Comparison of ENCODE assay signal across 23 cellular contexts in genomic region chr19:58118979-58119733, GRCh38. TPM values are rescaled to one million over a fixed set of nuclear protein-coding genes. Genes with fewer than 3 reads are reported as not detected.
DNase-seq lines count a peak whose midpoint lies in the region; ATAC-seq and TF ChIP-seq lines count a peak whose summit lies in the region.
"Had no signal": no experiment of that assay in that cellular context is flagged by ENCODE, and none has a peak within 500 bp of the region (broad histone marks: within the 10 kb centered on the region; RNA-seq: fewer than 3 reads in every experiment).

No MANE protein-coding gene starts in this region.

- peaks cover 5% of the 10 kb centered on the region for H3K36me3 ChIP-seq in NT2/D1 (ENCODE audit: insufficient read depth, insufficient read length, low read length)
- H3K36me3 ChIP-seq in muscle layer of duodenum (ENCODE audit: control insufficient read depth in 1 of 2, insufficient read depth in 2 of 2, low read length in 2 of 2), result peaks cover 0 to 13% of the 10 kb centered on the region in 2 donors
- H3K36me3 ChIP-seq: BLaER1 treated with 17β-estradiol and CSF1 and Interleukin-3, amounts not matched to agents 10 nM and 100 nM; HAP-1 had no signal

- H3K27ac Mint-ChIP-seq in T-helper 17 cell, result no peak overlapping the region
- H3K27ac Mint-ChIP-seq: GM23338 had no signal

- H3K4me3 Mint-ChIP-seq in T-helper 17 cell, result no peak overlapping the region
- H3K4me3 Mint-ChIP-seq: GM23338 had no signal

- H3K4me1 ChIP-seq in NT2/D1 (ENCODE audit: insufficient read depth, insufficient read length), result no peaks in the 10 kb centered on the region
- H3K4me1 ChIP-seq in muscle layer of duodenum (ENCODE audit: control insufficient read depth in 1 of 2, insufficient read depth in 2 of 2, low read length in 2 of 2), result no peaks in the 10 kb centered on the region
- H3K4me1 ChIP-seq: BLaER1 treated with 17β-estradiol and CSF1 and Interleukin-3, amounts not matched to agents 10 nM and 100 nM; HAP-1 had no signal

- no peak for TF ChIP-seq CTCF in coronary artery (IDR thresholded peaks at IDR 0.05)

- DNase-seq in LHCN-M2 (ENCODE audit: low read depth), result peak; percentile 3
- no peak for DNase-seq in NT2/D1 (ENCODE audit: low read depth, low spot score)
- DNase-seq in coronary artery (ENCODE audit: low spot score), result no peak
- no peak for DNase-seq in LoVo (ENCODE audit: low spot score)
- DNase-seq in T-helper 17 cell, result no peak
- DNase-seq in AG20443 (ENCODE audit: low spot score), result no peak
- DNase-seq: ACHN; CD4-positive, alpha-beta memory T cell; KBM-7; NCI-H1092; NCI-H1436; NCI-H187 treated with DMSO at 0.1 percent for 48 hours; NCI-H2107; NCI-H446 treated with DMSO at 0.1 percent for 48 hours; NCI-H526 treated with DMSO at 0.1 percent for 48 hours; SHP77 treated with DMSO at 0.1 percent for 48 hours had no signal

- H3K9ac ChIP-seq in NT2/D1 (ENCODE audit: insufficient read length, low read depth), result no peak overlapping the region
- H3K9ac ChIP-seq: BLaER1 treated with 17β-estradiol and CSF1 and Interleukin-3, amounts not matched to agents 10 nM and 100 nM had no signal

- H3K4me1 Mint-ChIP-seq in T-helper 17 cell, result no peaks in the 10 kb centered on the region
- H3K4me1 Mint-ChIP-seq: GM23338 had no signal

- H3K27me3 ChIP-seq in NT2/D1 (ENCODE audit: insufficient read depth, insufficient read length) (no peaks in the 10 kb centered on the region), muscle layer of duodenum (ENCODE audit: low read depth, low read length) (no peaks in the 10 kb centered on the region)
- H3K27me3 ChIP-seq: BLaER1 treated with 17β-estradiol and CSF1 and Interleukin-3, amounts not matched to agents 10 nM and 100 nM had no signal

- no peaks in the 10 kb centered on the region for H3K27me3 Mint-ChIP-seq in T-helper 17 cell

- no peak for ATAC-seq in GM19452 (IDR thresholded peaks at IDR 0.05; ENCODE audit: unreplicated experiment)
- no peak for ATAC-seq in T-helper 17 cell

- peaks cover 85% of the 10 kb centered on the region for H3K9me3 ChIP-seq in NT2/D1 (ENCODE audit: insufficient read depth, low read length)
- H3K9me3 ChIP-seq in muscle layer of duodenum (ENCODE audit: control insufficient read depth in 1 of 2, low read length in 2 of 2), result peaks cover 35 to 92% of the 10 kb centered on the region in 2 donors
- H3K9me3 ChIP-seq in T-helper 17 cell (ENCODE audit: control insufficient read depth, low read length, poor library complexity, severe bottlenecking), result peaks cover 31% of the 10 kb centered on the region

- H3K27ac ChIP-seq in coronary artery, result no peak overlapping the region
- no peak overlapping the region for H3K27ac ChIP-seq in muscle layer of duodenum (ENCODE audit: low read length)
- H3K27ac ChIP-seq: BLaER1 treated with 17β-estradiol and CSF1 and Interleukin-3, amounts not matched to agents 10 nM and 100 nM; RWPE1; SK-N-MC had no signal

- H3K4me3 ChIP-seq in NT2/D1 (ENCODE audit: insufficient read length, low read depth), result peak overlapping the region; percentile 69
- H3K4me3 ChIP-seq in coronary artery, result peak overlapping the region; percentile 38
- peak overlapping the region; percentile 28 to 57 for H3K4me3 ChIP-seq in muscle layer of duodenum (ENCODE audit: low read depth in 1 of 2, low read length in 2 of 2)
- H3K4me3 ChIP-seq: GM23338, HAP-1, SK-N-MC had no signal

- H3K36me3 Mint-ChIP-seq in T-helper 17 cell (ENCODE audit: low read depth), result no peaks in the 10 kb centered on the region

RNA-seq across cellular contexts. Expression of gene ZSCAN18, which starts 21.1 kb away (rescaled TPM):
- total RNA-seq in LHCN-M2 (2014; rRNA removed) (57.6 and 59.5 TPM in 2 replicates), T-helper 17 cell (10 to 100 TPM; 29.3 to 30.7 TPM)
- polyA plus RNA-seq in LHCN-M2 (2012), result 42.5 TPM

RNA-seq across cellular contexts. Expression of gene ZNF329, which starts 31.4 kb away (rescaled TPM):
- total RNA-seq in LHCN-M2 (2014; rRNA removed), result 10.5 and 11.8 TPM in 2 replicates
- polyA plus RNA-seq in LHCN-M2 (2012), result 5.1 TPM
- total RNA-seq in T-helper 17 cell, result 10 to 100 TPM; 10.8 to 12.5 TPM
